11 cellular contexts compared by ENCODE assay signal in genomic region chr12:90953956-90954421, GRCh38. TPM values are rescaled to one million over a fixed set of nuclear protein-coding genes. Genes with fewer than 3 reads are reported as not detected.
DNase-seq lines count a peak whose midpoint lies in the region; ATAC-seq and TF ChIP-seq lines count a peak whose summit lies in the region.
"Had no signal": no experiment of that assay in that cellular context is flagged by ENCODE, and none has a peak within 500 bp of the region (broad histone marks: within the 10 kb centered on the region; RNA-seq: fewer than 3 reads in every experiment).

No MANE protein-coding gene starts in this region.

- intact Hi-C loops in mammary epithelial cell (cut with micrococcal nuclease), result no loop called here
- intact Hi-C loops in Calu3 (cut with micrococcal nuclease; ENCODE audit: unreplicated experiment), result no loop called here

- H2BK12ac ChIP-seq in neuronal stem cell (ENCODE audit: low read length), result no peak overlapping the region

- peaks cover 5% of the 10 kb centered on the region for H3K9me3 Mint-ChIP-seq in Calu3 (ENCODE audit: low read depth, unreplicated experiment)

- H3K18ac ChIP-seq in neuronal stem cell (ENCODE audit: low read length), result no peak overlapping the region

- H3K27ac Mint-ChIP-seq in Calu3 (ENCODE audit: unreplicated experiment), result no peak overlapping the region

- no peak overlapping the region for H3K4me3 ChIP-seq in mammary epithelial cell (replicated peaks in 1 of 3; ENCODE audit: insufficient read depth in 1 of 3, low read depth in 2 of 3, low read length in 3 of 3)
- H3K4me3 ChIP-seq in neuronal stem cell (ENCODE audit: low read length in 2 of 2), result no peak overlapping the region
- H3K4me3 ChIP-seq: gastroesophageal sphincter had no signal

- H2AFZ ChIP-seq in mammary epithelial cell (ENCODE audit: low read depth, low read length), result no peak overlapping the region
- no peak overlapping the region for H2AFZ ChIP-seq in neuronal stem cell (ENCODE audit: low read length)

- no peak overlapping the region for H3K9ac ChIP-seq in mammary epithelial cell (ENCODE audit: insufficient read depth, low read length)
- no peak overlapping the region for H3K9ac ChIP-seq in neuronal stem cell (ENCODE audit: low read depth, low read length, poor library complexity)

- no peak overlapping the region for H4K91ac ChIP-seq in neuronal stem cell (ENCODE audit: low read depth, low read length, poor library complexity)

- ATAC-seq in HG02798 (IDR thresholded peaks at IDR 0.05; ENCODE audit: poor library complexity, unreplicated experiment) (peak; percentile 53), GM21529 (IDR thresholded peaks at IDR 0.05; ENCODE audit: unreplicated experiment) (no peak), GM18517 (IDR thresholded peaks at IDR 0.05; ENCODE audit: unreplicated experiment) (no peak)
- ATAC-seq: gastroesophageal sphincter had no signal

- H3K79me2 ChIP-seq in mammary epithelial cell (ENCODE audit: insufficient read depth, low read length), result no peaks in the 10 kb centered on the region

- H3K36me3 ChIP-seq in mammary epithelial cell (ENCODE audit: insufficient read depth, low read length), result no peaks in the 10 kb centered on the region
- no peaks in the 10 kb centered on the region for H3K36me3 ChIP-seq in neuronal stem cell (replicated peaks in 1 of 2; ENCODE audit: control insufficient read depth in 2 of 2, insufficient read depth in 2 of 2, low read length in 2 of 2)
- H3K36me3 ChIP-seq: gastroesophageal sphincter had no signal

- H2BK5ac ChIP-seq in neuronal stem cell (ENCODE audit: low read length), result peak overlapping the region; percentile 11

- peak; percentile 77 for TF ChIP-seq CTCF in GM12872 (IDR thresholded peaks at IDR 0.05; ENCODE audit: insufficient read depth, low read depth, low read length)
- TF ChIP-seq CTCF in mammary epithelial cell (conservative IDR thresholded peaks at IDR 0.05 in 1 of 2, IDR thresholded peaks at IDR 0.05 in 1 of 2; ENCODE audit: extremely low read depth in 1 of 2, insufficient read depth in 1 of 2, low read depth in 1 of 2, low read length in 2 of 2), result peak; percentile 12 to 35
- TF ChIP-seq CTCF in Calu3 (IDR thresholded peaks at IDR 0.05; ENCODE audit: unreplicated experiment), result no peak

- H3K79me1 ChIP-seq in neuronal stem cell (ENCODE audit: low read depth, low read length), result no peaks in the 10 kb centered on the region

- H2BK120ac ChIP-seq in neuronal stem cell (ENCODE audit: low read depth, low read length), result no peak overlapping the region

- dilution Hi-C loops in mammary epithelial cell (cut with HindIII; ENCODE audit: low sequenced_read_pairs), result no loop called here

- no peak overlapping the region for H4K8ac ChIP-seq in neuronal stem cell (ENCODE audit: low read depth, low read length)

- H3K4ac ChIP-seq in neuronal stem cell (ENCODE audit: low read length), result no peak overlapping the region

- H3K4me2 ChIP-seq in mammary epithelial cell (ENCODE audit: insufficient read depth, low read depth, low read length), result no peak overlapping the region
- no peak overlapping the region for H3K4me2 ChIP-seq in neuronal stem cell (ENCODE audit: insufficient read depth, low read length, poor library complexity, severe bottlenecking)

- H3K27ac ChIP-seq in mammary epithelial cell (ENCODE audit: insufficient read depth, low read depth, low read length) (no peak overlapping the region), neuronal stem cell (replicated peaks; ENCODE audit: low read length) (no peak overlapping the region)
- H3K27ac ChIP-seq: gastroesophageal sphincter had no signal

- no peak overlapping the region for H3K4me3 Mint-ChIP-seq in Calu3 (ENCODE audit: low read depth, unreplicated experiment)

- no peaks in the 10 kb centered on the region for H3K27me3 ChIP-seq in mammary epithelial cell (ENCODE audit: insufficient read depth, low read length)
- H3K27me3 ChIP-seq in neuronal stem cell (ENCODE audit: control insufficient read depth in 3 of 3, insufficient read depth in 3 of 3, low read depth in 1 of 3, low read length in 3 of 3), result no peaks in the 10 kb centered on the region
- H3K27me3 ChIP-seq: gastroesophageal sphincter had no signal

- H3K23ac ChIP-seq in neuronal stem cell (ENCODE audit: low read depth, low read length, poor library complexity), result no peak overlapping the region

- DNase-seq in mammary epithelial cell (no peak), neuronal stem cell (ENCODE audit: low spot score) (no peak), NCI-H1436 treated with DMSO at 0.1 percent for 48 hours (lab: John Stamatoyannopoulos, UW) (no peak), Calu3 (no peak)
- DNase-seq: amniotic stem cell, NCI-H187 had no signal

- CTCF ChIA-PET in mammary epithelial cell (lab: Charles Lee; ENCODE audit: low non-redundant PET), result no interaction called here
- CTCF ChIA-PET in Calu3 (lab: Charles Lee), result no interaction called here

- H3K27me3 Mint-ChIP-seq in Calu3 (ENCODE audit: unreplicated experiment), result no peaks in the 10 kb centered on the region

- no peaks in the 10 kb centered on the region for H4K20me1 ChIP-seq in mammary epithelial cell (ENCODE audit: insufficient read depth, low read length)

- BruUV-seq in mammary epithelial cell (replicated peaks; lab: Mats Ljungman, UMichigan), result no TSS peak
- BruUV-seq in Calu3 (replicated peaks; lab: Mats Ljungman, UMichigan), result no TSS peak

- H3K9me3 ChIP-seq in mammary epithelial cell (replicated peaks; ENCODE audit: insufficient read depth, low read length), result no peaks in the 10 kb centered on the region
- H3K9me3 ChIP-seq in neuronal stem cell (replicated peaks in 1 of 2; ENCODE audit: control insufficient read depth in 2 of 2, insufficient read depth in 1 of 2, low read depth in 1 of 2, low read length in 2 of 2), result peaks cover 0 to 5% of the 10 kb centered on the region in 2 donors
- H3K9me3 ChIP-seq: gastroesophageal sphincter had no signal

- H3K14ac ChIP-seq in neuronal stem cell (ENCODE audit: low read length), result peak overlapping the region; percentile 58

- H3K4me1 ChIP-seq in mammary epithelial cell (ENCODE audit: insufficient read depth, low read length) (no peaks in the 10 kb centered on the region), neuronal stem cell (ENCODE audit: control insufficient read depth in 2 of 2, insufficient read depth in 1 of 2, low read depth in 1 of 2, low read length in 2 of 2) (no peaks in the 10 kb centered on the region)
- H3K4me1 ChIP-seq: gastroesophageal sphincter had no signal

- no peaks in the 10 kb centered on the region for H3K4me1 Mint-ChIP-seq in Calu3 (ENCODE audit: low read depth, unreplicated experiment)

- no peaks in the 10 kb centered on the region for H3K36me3 Mint-ChIP-seq in Calu3 (ENCODE audit: insufficient read depth, unreplicated experiment)

- in situ Hi-C loops in mammary epithelial cell (cut with MboI; ENCODE audit: low sequenced_read_pairs in 2 of 2), result no loop called here

- peak overlapping the region; percentile 41 for H2AK5ac ChIP-seq in neuronal stem cell (ENCODE audit: low read depth, low read length)

- no peak overlapping the region for H2BK15ac ChIP-seq in neuronal stem cell (ENCODE audit: low read length)

- 60% methylated on average over 7 of the region's 32 CpGs for WGBS in mammary epithelial cell (ENCODE audit: low coverage, missing lambda C conversion rate)
- WGBS in neuronal stem cell (ENCODE audit: extremely low coverage in 2 of 2, insufficient read length in 2 of 2, insufficient replicate concordance in 1 of 2), 2 donors, result no CpG with 5 or more reads among the region's 32 CpGs

RNA-seq across cellular contexts. Expression of gene CCER1, which starts 1.0 kb away (rescaled TPM):
- total RNA-seq in mammary epithelial cell (not detected), Calu3 (2022) (not detected in 2 replicates)
- polyA plus RNA-seq in mammary epithelial cell, result not detected
- not detected for polyA minus RNA-seq in mammary epithelial cell
- not detected for polyA plus RNA-seq in neuronal stem cell (2013, experiment 1 of 2)
- polyA plus RNA-seq in neuronal stem cell (2013, experiment 2 of 2), result not detected
- total RNA-seq: gastroesophageal sphincter had no signal

RNA-seq across cellular contexts. Expression of gene EPYC, which starts 50.8 kb away (rescaled TPM):
- total RNA-seq in mammary epithelial cell (not detected), Calu3 (2022) (not detected in 2 replicates)
- not detected for polyA plus RNA-seq in mammary epithelial cell
- polyA minus RNA-seq in mammary epithelial cell, result not detected
- not detected for polyA plus RNA-seq in neuronal stem cell (2013, experiment 1 of 2)
- polyA plus RNA-seq in neuronal stem cell (2013, experiment 2 of 2), result not detected
- total RNA-seq: gastroesophageal sphincter had no signal
